In the genomic region with DNA sequence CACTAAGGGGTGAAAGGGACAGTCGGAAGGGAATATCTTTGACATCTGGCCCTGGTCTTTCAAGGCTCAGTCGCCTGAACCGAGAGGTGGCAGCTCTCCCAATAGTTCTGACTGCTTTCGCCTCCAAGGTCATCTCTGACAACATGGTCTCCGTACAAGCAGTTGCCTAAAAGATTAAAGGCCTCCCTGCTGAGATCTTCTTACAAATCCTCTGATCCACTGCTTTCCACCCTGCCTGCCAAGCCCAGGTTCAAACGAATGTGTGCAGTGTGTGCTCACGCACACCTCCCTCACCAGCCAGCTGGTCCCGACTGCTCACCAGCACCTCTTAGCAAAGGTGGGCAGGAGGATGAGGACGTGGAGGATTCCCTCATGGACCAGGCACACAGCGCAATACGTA, we compare ENCODE assay signal across 18 cellular contexts. TPM values are rescaled to one million over a fixed set of nuclear protein-coding genes. Genes with fewer than 3 reads are reported as not detected.
DNase-seq lines count a peak whose midpoint lies in the region; ATAC-seq and TF ChIP-seq lines count a peak whose summit lies in the region.
"Had no signal": no experiment of that assay in that cellular context is flagged by ENCODE, and none has a peak within 500 bp of the region (broad histone marks: within the 10 kb centered on the region; RNA-seq: fewer than 3 reads in every experiment).

No MANE protein-coding gene starts in this region.

- CTCF ChIA-PET in GM10248 (lab: Yijun Ruan, JAX): interaction anchor here (1.2 to 11.2 kb wide), 3 partner anchors 16 to 101 kb away, joined by 3 to 69 read pairs (median 9); no protein-coding TSS in a partner anchor

- peak overlapping the region; percentile 90 for H3K14ac ChIP-seq in neuronal stem cell (ENCODE audit: low read length)

- no peak overlapping the region for H3K9ac ChIP-seq in neuronal stem cell (ENCODE audit: low read depth, low read length, poor library complexity)

- no peak overlapping the region for H2AK5ac ChIP-seq in neuronal stem cell (ENCODE audit: low read depth, low read length)

- H3K4me3 ChIP-seq in WERI-Rb-1 (ENCODE audit: low read depth, low read length) (peak overlapping the region; percentile 5; the same call in 1 of the 2 replicates), neuronal stem cell (ENCODE audit: low read length in 2 of 2) (peak overlapping the region in 1 of 2 donors; percentile 71)
- H3K4me3 ChIP-seq: GM23338, SJSA1 had no signal

- intact Hi-C loops in left ventricle myocardium superior (cut with micrococcal nuclease): no loop called here

- H3K79me1 ChIP-seq in neuronal stem cell (ENCODE audit: low read depth, low read length): no peaks in the 10 kb centered on the region

- peaks cover 4 to 14% of the 10 kb centered on the region in 2 donors for H3K4me1 ChIP-seq in neuronal stem cell (ENCODE audit: control insufficient read depth in 2 of 2, insufficient read depth in 1 of 2, low read depth in 1 of 2, low read length in 2 of 2)

- DNase-seq in D341Med (ENCODE audit: low spot score): peak; percentile 46
- DNase-seq in WERI-Rb-1: peak; percentile 85
- no peak for DNase-seq in left ventricle myocardium superior
- DNase-seq in neuronal stem cell (ENCODE audit: low spot score): no peak
- DNase-seq in GM10248 (ENCODE audit: extremely low spot score): no peak
- DNase-seq: AML-193, COR-L47, DMS153, IMR-90, Karpas-422, MM.1S, NCI-H1105, NCI-H187 treated with DMSO at 0.1 percent for 48 hours had no signal

- no peak overlapping the region for H3K4ac ChIP-seq in neuronal stem cell (ENCODE audit: low read length)

- WGBS in neuronal stem cell (ENCODE audit: extremely low coverage in 2 of 2, insufficient read length in 2 of 2, insufficient replicate concordance in 1 of 2), 2 donors: no CpG with 5 or more reads among the region's 11 CpGs

- H3K9me3 ChIP-seq in WERI-Rb-1 (ENCODE audit: severe bottlenecking) (no peaks in the 10 kb centered on the region), neuronal stem cell (replicated peaks in 1 of 2; ENCODE audit: control insufficient read depth in 2 of 2, insufficient read depth in 1 of 2, low read depth in 1 of 2, low read length in 2 of 2) (no peaks in the 10 kb centered on the region)
- H3K9me3 ChIP-seq: SJSA1 had no signal

- peak; percentile 20 for ATAC-seq in left ventricle myocardium superior
- ATAC-seq in GM21737 (IDR thresholded peaks at IDR 0.05; ENCODE audit: unreplicated experiment): no peak
- ATAC-seq in HG02763 (IDR thresholded peaks at IDR 0.05; ENCODE audit: unreplicated experiment): no peak
- ATAC-seq: GM23338 had no signal

- H2BK120ac ChIP-seq in neuronal stem cell (ENCODE audit: low read depth, low read length): no peak overlapping the region

- POLR2A ChIA-PET in GM10248 (lab: Yijun Ruan, JAX): no interaction called here

- H3K18ac ChIP-seq in neuronal stem cell (ENCODE audit: low read length): peak overlapping the region; percentile 36

- H4K91ac ChIP-seq in neuronal stem cell (ENCODE audit: low read depth, low read length, poor library complexity): no peak overlapping the region

- no peak overlapping the region for H4K8ac ChIP-seq in neuronal stem cell (ENCODE audit: low read depth, low read length)

- H2AFZ ChIP-seq in neuronal stem cell (ENCODE audit: low read length): no peak overlapping the region
- H2AFZ ChIP-seq: GM23338 had no signal

- no peak overlapping the region for H3K4me2 ChIP-seq in neuronal stem cell (ENCODE audit: insufficient read depth, low read length, poor library complexity, severe bottlenecking)
- H3K4me2 ChIP-seq: GM23338 had no signal

- no peaks in the 10 kb centered on the region for H3K36me3 ChIP-seq in WERI-Rb-1
- peaks cover 0 to 4% of the 10 kb centered on the region in 2 donors for H3K36me3 ChIP-seq in neuronal stem cell (replicated peaks in 1 of 2; ENCODE audit: control insufficient read depth in 2 of 2, insufficient read depth in 2 of 2, low read length in 2 of 2)
- H3K36me3 ChIP-seq: SJSA1 had no signal

- H2BK15ac ChIP-seq in neuronal stem cell (ENCODE audit: low read length): no peak overlapping the region

- no peak overlapping the region for H2BK12ac ChIP-seq in neuronal stem cell (ENCODE audit: low read length)

- TF ChIP-seq CTCF in WERI-Rb-1 (IDR thresholded peaks at IDR 0.05; ENCODE audit: low read depth, low read length) (peak; percentile 19; the same call in 1 of the 2 replicates), GM10248 (IDR thresholded peaks at IDR 0.05; ENCODE audit: control extremely low read depth, extremely low read depth, low read depth, missing control alignments) (no peak)

- no peak overlapping the region for H2BK5ac ChIP-seq in neuronal stem cell (ENCODE audit: low read length)

- H3K23ac ChIP-seq in neuronal stem cell (ENCODE audit: low read depth, low read length, poor library complexity): no peak overlapping the region

- no peaks in the 10 kb centered on the region for H3K27me3 ChIP-seq in WERI-Rb-1 (ENCODE audit: insufficient read depth, low read depth, severe bottlenecking)
- H3K27me3 ChIP-seq in neuronal stem cell (ENCODE audit: control insufficient read depth in 3 of 3, insufficient read depth in 3 of 3, low read depth in 1 of 3, low read length in 3 of 3): peaks cover 0 to under 1% (median 0%) of the 10 kb centered on the region in 3 experiments

- H3K27ac ChIP-seq in WERI-Rb-1 (peak overlapping the region; percentile 82), neuronal stem cell (replicated peaks; ENCODE audit: low read length) (no peak overlapping the region)
- H3K27ac ChIP-seq: RWPE1, SJSA1 had no signal

RNA-seq across cellular contexts. Expression of a gene that starts 10.4 kb away (rescaled TPM):
- 49.6 TPM for total RNA-seq in left ventricle myocardium superior
- 17.1 TPM for polyA plus RNA-seq in neuronal stem cell (2013, experiment 1 of 2)
- 16.0 TPM for polyA plus RNA-seq in neuronal stem cell (2013, experiment 2 of 2)
- total RNA-seq: IMR-90, SJSA1 had no signal
- polyA plus RNA-seq: IMR-90 had no signal

Comparison
In these comparisons a context has a peak if more than half of its experiments do, and no peak if none do; other contexts are left out.
1. DNase-seq: peak in D341Med (single experiment) and WERI-Rb-1 (single experiment); none in left ventricle myocardium superior (single experiment), neuronal stem cell (single experiment) and GM10248 (single experiment).